Comparison of ENCODE assay signal across 21 cellular contexts in genomic region chr14:59944909-59945308, GRCh38. TPM values are rescaled to one million over a fixed set of nuclear protein-coding genes. Genes with fewer than 3 reads are reported as not detected.
"Had no signal": no experiment of that assay in that cellular context is flagged by ENCODE, and none has a peak within 500 bp of the region (broad histone marks: within the 10 kb centered on the region; RNA-seq: fewer than 3 reads in every experiment).

No MANE protein-coding gene starts in this region.

- H3K9ac ChIP-seq: neural progenitor cell had no signal

- ATAC-seq: esophagus mucosa; left cardiac atrium; lower lobe of right lung; natural killer cell treated with Interleukin-12 subunit alpha and Interleukin-12 subunit beta and Interleukin-15 and Interleukin-18, amount 100 ng/mL, for 72 hours; pancreas; right cardiac atrium; stimulated activated naive CD8-positive, alpha-beta T cell treated with anti-CD3 and anti-CD28 coated beads, Interleukin-15, Interleukin-2, amounts not matched to agents 100 U/mL and 50 U/mL, for 24 hours had no signal

- DNase-seq: effector memory CD4-positive, alpha-beta T cell; immature natural killer cell; kidney; left cardiac atrium; left ventricle myocardium inferior; lower lobe of right lung; mesenchymal stem cell; midbrain; nucleus accumbens; pancreas; right cardiac atrium; stimulated activated CD4-positive, alpha-beta T cell treated with anti-CD3 and anti-CD28 coated beads, Interleukin-2, amount 100 ng/mL, for 48 hours; stimulated activated naive CD8-positive, alpha-beta T cell treated with anti-CD3 and anti-CD28 coated beads, Interleukin-15, Interleukin-2, amounts not matched to agents 100 U/mL and 50 U/mL, for 24 hours; thyroid gland had no signal

- H3K9me3 ChIP-seq: lower lobe of right lung, pancreas, suprapubic skin, thyroid gland had no signal

- H3K4me1 ChIP-seq: left ventricle myocardium inferior, lower lobe of right lung, neural progenitor cell, pancreas, suprapubic skin, thyroid gland had no signal

- H3K4me3 ChIP-seq: left ventricle myocardium inferior, lower lobe of right lung, neural progenitor cell, pancreas, smooth muscle cell, suprapubic skin, thyroid gland had no signal

- H3K27me3 ChIP-seq: neural progenitor cell, pancreas, suprapubic skin, thyroid gland had no signal

- H3K27ac ChIP-seq: left ventricle myocardium inferior, lower lobe of right lung, neural progenitor cell, pancreas, suprapubic skin, thyroid gland had no signal

- H3K4me2 ChIP-seq: neural progenitor cell, smooth muscle cell had no signal

- FAIRE-seq: urothelium cell line had no signal

- H3K36me3 ChIP-seq: left ventricle myocardium inferior, lower lobe of right lung, neural progenitor cell, pancreas, suprapubic skin, thyroid gland had no signal

- H2AFZ ChIP-seq: neural progenitor cell had no signal

RNA-seq across cellular contexts. Expression of gene LRRC9, which starts 25.0 kb away (rescaled TPM):
- total RNA-seq: fibroblast of lung; kidney; lower lobe of right lung; natural killer cell treated with Interleukin-12 subunit alpha and Interleukin-12 subunit beta and Interleukin-15 and Interleukin-18, amount 100 ng/mL, for 72 hours; smooth muscle cell; suprapubic skin had no signal
- polyA plus RNA-seq: fibroblast of lung, immature natural killer cell, smooth muscle cell had no signal
